16 cellular contexts compared by ENCODE assay signal in genomic region chr11:28833670-28834069, GRCh38.
DNase-seq lines count a peak whose midpoint lies in the region; ATAC-seq and TF ChIP-seq lines count a peak whose summit lies in the region.
"Had no signal": no experiment of that assay in that cellular context is flagged by ENCODE, and none has a peak within 500 bp of the region (broad histone marks: within the 10 kb centered on the region; RNA-seq: fewer than 3 reads in every experiment).

No MANE protein-coding gene starts in this region.

- H3K4me3 ChIP-seq in AG09309 (ENCODE audit: control insufficient read depth, low read depth, low read length) (no peak overlapping the region), choroid plexus epithelial cell (ENCODE audit: low read depth, low read length) (no peak overlapping the region), tibial nerve (no peak overlapping the region)
- H3K4me3 ChIP-seq: K562, left ventricle myocardium inferior, prostate gland, SJCRH30 had no signal

- no peaks in the 10 kb centered on the region for H3K27me3 Mint-ChIP-seq in natural killer cell treated with Interleukin-12 subunit alpha and Interleukin-12 subunit beta and Interleukin-15 and Interleukin-18, amount 100 ng/mL, for 72 hours
- H3K27me3 Mint-ChIP-seq: CD4-positive, alpha-beta memory T cell had no signal

- 38 to 40% methylated on average over 2 of the region's 2 CpGs for WGBS in tibial nerve, 2 donors

- H3K36me3 Mint-ChIP-seq in natural killer cell treated with Interleukin-12 subunit alpha and Interleukin-12 subunit beta and Interleukin-15 and Interleukin-18, amount 100 ng/mL, for 72 hours = no peaks in the 10 kb centered on the region
- H3K36me3 Mint-ChIP-seq: CD4-positive, alpha-beta memory T cell had no signal

- H3K27me3 ChIP-seq in tibial nerve = no peaks in the 10 kb centered on the region
- H3K27me3 ChIP-seq: SJCRH30 had no signal

- peaks cover 8% of the 10 kb centered on the region for H3K9me3 Mint-ChIP-seq in natural killer cell treated with Interleukin-12 subunit alpha and Interleukin-12 subunit beta and Interleukin-15 and Interleukin-18, amount 100 ng/mL, for 72 hours
- H3K9me3 Mint-ChIP-seq: endodermal cell had no signal

- TF ChIP-seq CTCF in AG09309 (IDR thresholded peaks at IDR 0.05; ENCODE audit: control insufficient read depth, insufficient read depth, low read depth, low read length, missing control alignments) = no peak
- TF ChIP-seq CTCF in choroid plexus epithelial cell (conservative IDR thresholded peaks at IDR 0.05; ENCODE audit: low read depth, low read length) = no peak
- no peak for TF ChIP-seq CTCF in GM20000 (IDR thresholded peaks at IDR 0.05; ENCODE audit: extremely low read depth, missing control alignments)
- no peak for TF ChIP-seq CTCF in tibial nerve (IDR thresholded peaks at IDR 0.05)

- no peak overlapping the region for H3K4me3 Mint-ChIP-seq in natural killer cell treated with Interleukin-12 subunit alpha and Interleukin-12 subunit beta and Interleukin-15 and Interleukin-18, amount 100 ng/mL, for 72 hours
- H3K4me3 Mint-ChIP-seq: CD4-positive, alpha-beta memory T cell; endodermal cell had no signal

- TF ChIP-seq RAD21 in Ishikawa (IDR thresholded peaks at IDR 0.05; ENCODE audit: low read depth) = peak; percentile 31; the same call in 1 of the 2 replicates

- no peaks in the 10 kb centered on the region for H3K9me3 ChIP-seq in tibial nerve
- H3K9me3 ChIP-seq: left ventricle myocardium inferior, prostate gland, SJCRH30 had no signal

- H3K36me3 ChIP-seq in tibial nerve = no peaks in the 10 kb centered on the region
- H3K36me3 ChIP-seq: left ventricle myocardium inferior, prostate gland, SJCRH30 had no signal

- no peak overlapping the region for H3K27ac ChIP-seq in tibial nerve
- H3K27ac ChIP-seq: left ventricle myocardium inferior, prostate gland, SJCRH30 had no signal

- ATAC-seq in natural killer cell treated with Interleukin-12 subunit alpha and Interleukin-12 subunit beta and Interleukin-15 and Interleukin-18, amount 100 ng/mL, for 72 hours = no peak
- ATAC-seq: K562 had no signal

- H3K27ac Mint-ChIP-seq in natural killer cell treated with Interleukin-12 subunit alpha and Interleukin-12 subunit beta and Interleukin-15 and Interleukin-18, amount 100 ng/mL, for 72 hours = no peak overlapping the region
- H3K27ac Mint-ChIP-seq: CD4-positive, alpha-beta memory T cell; endodermal cell had no signal

- DNase-seq in AG09309 (ENCODE audit: low read depth) (peak; percentile 97), choroid plexus epithelial cell (ENCODE audit: low read depth) (peak; percentile 96), lung microvascular endothelial cell (ENCODE audit: low read depth in 2 of 2) (peak; percentile 33 to 98), GM20000 (ENCODE audit: low spot score) (no peak), T-helper 1 cell (no peak), tibial nerve (ENCODE audit: low spot score in 2 of 2) (no peak)
- DNase-seq in natural killer cell treated with Interleukin-12 subunit alpha and Interleukin-12 subunit beta and Interleukin-15 and Interleukin-18, amount 100 ng/mL, for 72 hours (ENCODE audit: low spot score) = no peak
- DNase-seq: activated CD4-positive, alpha-beta T cell treated with anti-CD3 and anti-CD28 coated beads, Interleukin-2, amount 50 U/mL, for 48 hours; CD4-positive, alpha-beta memory T cell; endodermal cell; left ventricle myocardium inferior; NCI-H2227 treated with DMSO at 0.1 percent for 48 hours; SJCRH30 had no signal

- no peak for TF ChIP-seq POLR2A in tibial nerve (IDR thresholded peaks at IDR 0.05)

- H3K4me1 ChIP-seq in tibial nerve = no peaks in the 10 kb centered on the region
- H3K4me1 ChIP-seq: left ventricle myocardium inferior, prostate gland had no signal

- no peaks in the 10 kb centered on the region for H3K4me1 Mint-ChIP-seq in natural killer cell treated with Interleukin-12 subunit alpha and Interleukin-12 subunit beta and Interleukin-15 and Interleukin-18, amount 100 ng/mL, for 72 hours (ENCODE audit: low read depth in 2 of 2)
- H3K4me1 Mint-ChIP-seq: CD4-positive, alpha-beta memory T cell had no signal

- peak; percentile 95 for TF ChIP-seq EP300 in Ishikawa (IDR thresholded peaks at IDR 0.05; ENCODE audit: borderline replicate concordance)
- TF ChIP-seq EP300 in tibial nerve (IDR thresholded peaks at IDR 0.05) = no peak

TF ChIP-seq in Ishikawa, 13 proteins besides CTCF, POLR2A, EP300 and RAD21:
- TF ChIP-seq USF1 (IDR thresholded peaks at IDR 0.05) (no peak), TCF12 (IDR thresholded peaks at IDR 0.05; ENCODE audit: low read depth) (peak; percentile 82), FOXM1 (IDR thresholded peaks at IDR 0.05; ENCODE audit: borderline replicate concordance, low read depth) (peak; percentile 87), ZBTB7A (IDR thresholded peaks at IDR 0.05; ENCODE audit: low read depth) (no peak), TEAD4 (IDR thresholded peaks at IDR 0.05) (peak; percentile 89), CREB1 (IDR thresholded peaks at IDR 0.05; ENCODE audit: low read depth) (peak; percentile 57; the same call in 1 of the 2 replicates), YY1 (IDR thresholded peaks at IDR 0.05; ENCODE audit: low read depth) (no peak), NFIC (IDR thresholded peaks at IDR 0.05) (peak; percentile 63), MAX (IDR thresholded peaks at IDR 0.05) (peak; percentile 61; the same call in 1 of the 2 replicates)

Comparison
In these comparisons a context has a peak if more than half of its experiments do, and no peak if none do; other contexts are left out.
1. DNase-seq: peak in AG09309 (single experiment), choroid plexus epithelial cell (single experiment) and lung microvascular endothelial cell (2 of 2); none in GM20000 (single experiment), natural killer cell treated with Interleukin-12 subunit alpha and Interleukin-12 subunit beta and Interleukin-15 and Interleukin-18, amount 100 ng/mL, for 72 hours (single experiment), T-helper 1 cell (0 of 5) and tibial nerve (0 of 2).